ENCODE assay signal across 3 cellular contexts in genomic region chr13:109111141-109111540, GRCh38.
"Had no signal": no experiment of that assay in that cellular context is flagged by ENCODE, and none has a peak within 500 bp of the region (broad histone marks: within the 10 kb centered on the region; RNA-seq: fewer than 3 reads in every experiment).

No MANE protein-coding gene starts in this region.

- DNase-seq: H7, HFFc6, KBM-7 had no signal
